Comparison of ENCODE assay signal across 8 cellular contexts in the genomic region with DNA sequence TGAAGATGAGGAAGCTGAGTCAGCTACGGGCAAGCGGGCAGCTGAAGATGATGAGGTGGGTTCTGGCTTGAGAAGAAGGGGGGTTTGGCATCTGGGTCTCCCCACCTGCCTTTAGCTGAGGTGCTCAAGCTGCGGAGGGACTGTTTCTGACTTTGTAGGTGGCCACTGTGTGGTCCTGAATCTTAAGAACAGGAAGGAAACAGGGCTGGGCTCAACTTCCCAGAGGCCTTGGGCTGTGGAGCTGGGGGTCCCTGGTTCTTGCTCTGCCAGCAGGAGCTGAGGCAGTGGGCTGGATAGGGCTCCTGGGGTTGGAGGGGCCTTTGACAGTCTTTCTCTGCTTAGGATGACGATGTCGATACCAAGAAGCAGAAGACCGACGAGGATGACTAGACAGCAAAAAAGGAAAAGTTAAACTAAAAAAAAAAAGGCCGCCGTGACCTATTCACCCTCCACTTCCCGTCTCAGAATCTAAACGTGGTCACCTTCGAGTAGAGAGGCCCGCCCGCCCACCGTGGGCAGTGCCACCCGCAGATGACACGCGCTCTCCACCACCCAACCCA. TPM values are rescaled to one million over a fixed set of nuclear protein-coding genes. Genes with fewer than 3 reads are reported as not detected.
DNase-seq lines count a peak whose midpoint lies in the region; ATAC-seq, FAIRE-seq and TF ChIP-seq lines count a peak whose summit lies in the region.
"Not testable (repeated sequence)": the region's sequence is repeated elsewhere in the genome, so short reads cannot be mapped to it uniquely, and the experiment has no call there.

No MANE protein-coding gene starts in this region.

- POLR2A ChIA-PET in CD8-positive, alpha-beta T cell (lab: Charles Lee) = interaction anchor here (1.2 to 4.6 kb wide), 6 partner anchors 13 to 99 kb away, joined by 4 to 29 read pairs (median 12); no protein-coding TSS in a partner anchor

- intact Hi-C loops in CD8-positive, alpha-beta T cell (cut with DNase I, micrococcal nuclease) = not testable (repeated sequence)

- H3K4me1 ChIP-seq in CD8-positive, alpha-beta T cell (ENCODE audit: insufficient read depth, low read length) = peaks cover 37% of the 10 kb centered on the region
- H3K4me1 ChIP-seq in Loucy (ENCODE audit: insufficient read depth, low read length, poor library complexity, severe bottlenecking) = peaks cover 24% of the 10 kb centered on the region
- peaks cover 16% of the 10 kb centered on the region for H3K4me1 ChIP-seq in keratinocyte (ENCODE audit: control insufficient read depth, extremely low read depth, insufficient read depth, low read length)

- H3F3A ChIP-seq in Loucy (ENCODE audit: low read depth) = peaks cover 28% of the 10 kb centered on the region

- not testable (repeated sequence) for FAIRE-seq in keratinocyte (lab: Jason Lieb, UNC)

- peak overlapping the region; percentile 100 for H3K4me2 ChIP-seq in Loucy (ENCODE audit: low read depth, low read length, poor library complexity, severe bottlenecking)
- H3K4me2 ChIP-seq in keratinocyte (ENCODE audit: control insufficient read depth, extremely low read depth, insufficient read depth, low read depth, low read length) = peak overlapping the region; percentile 74

- H3K27me3 Mint-ChIP-seq in CD8-positive, alpha-beta T cell (ENCODE audit: low read depth); stimulated activated naive CD8-positive, alpha-beta T cell treated with anti-CD3 and anti-CD28 coated beads, Interleukin-15, amount 100 ng/mL, for 72 hours: not testable (repeated sequence)

- not testable (repeated sequence) for ATAC-seq in CD8-positive, alpha-beta T cell; stimulated activated naive CD8-positive, alpha-beta T cell treated with anti-CD3 and anti-CD28 coated beads, Interleukin-15, amount 100 ng/mL, for 72 hours

- DNase-seq in CD8-positive, alpha-beta T cell = peak in 4 of 7 experiments; percentile 13 to 65 (median 37)
- peak; percentile 53 for DNase-seq in activated CD4-positive, CD25-positive, alpha-beta regulatory T cell treated with anti-CD3 and anti-CD28 coated beads, Interleukin-2, amount 50 U/mL, for 72 hours
- DNase-seq in activated naive CD4-positive, alpha-beta T cell treated with Interleukin-2 at 50 U/mL for 16 hours = peak; percentile 75
- DNase-seq in effector CD8-positive, alpha-beta T cell (lab: John Stamatoyannopoulos, UW) = peak; percentile 28
- DNase-seq in keratinocyte (ENCODE audit: low read depth, low spot score); retinal pigment epithelial cell (ENCODE audit: low read depth): not testable (repeated sequence)
- peak; percentile 56 to 66 for DNase-seq in stimulated activated naive CD8-positive, alpha-beta T cell treated with anti-CD3 and anti-CD28 coated beads, Interleukin-15, amount 100 ng/mL, for 72 hours

- peak overlapping the region; percentile 96 for H3K4me3 ChIP-seq in CD8-positive, alpha-beta T cell (ENCODE audit: low read depth, low read length)
- H3K4me3 ChIP-seq in Loucy (ENCODE audit: low read length, poor library complexity, severe bottlenecking) = peak overlapping the region; percentile 100
- H3K4me3 ChIP-seq in keratinocyte (ENCODE audit: control insufficient read depth in 2 of 3, extremely low read depth in 1 of 3, insufficient read depth in 2 of 3, low read depth in 1 of 3, low read length in 3 of 3) = not testable (repeated sequence)
- peak overlapping the region; percentile 83 for H3K4me3 ChIP-seq in retinal pigment epithelial cell (ENCODE audit: low read length)

- TF ChIP-seq CTCF in CD8-positive, alpha-beta T cell (IDR thresholded peaks at IDR 0.05); Loucy (conservative IDR thresholded peaks at IDR 0.05; ENCODE audit: low read length); keratinocyte (optimal IDR thresholded peaks at IDR 0.05 in 1 of 3, IDR thresholded peaks at IDR 0.05 in 1 of 3, conservative IDR thresholded peaks at IDR 0.05 in 1 of 3; ENCODE audit: extremely low read depth in 1 of 3, insufficient read depth in 2 of 3, low read length in 3 of 3); retinal pigment epithelial cell (conservative IDR thresholded peaks at IDR 0.05; ENCODE audit: low read depth, low read length): not testable (repeated sequence)

- H3K79me2 ChIP-seq in Loucy (ENCODE audit: insufficient read depth, low read length) (peaks cover 79% of the 10 kb centered on the region), keratinocyte (ENCODE audit: control insufficient read depth, insufficient read depth, low read length) (peaks cover 41% of the 10 kb centered on the region)

- H3K9me3 Mint-ChIP-seq in CD8-positive, alpha-beta T cell; stimulated activated naive CD8-positive, alpha-beta T cell treated with anti-CD3 and anti-CD28 coated beads, Interleukin-15, amount 100 ng/mL, for 72 hours: not testable (repeated sequence)

- H3K4me3 Mint-ChIP-seq in CD8-positive, alpha-beta T cell = peak overlapping the region; percentile 90
- peak overlapping the region; percentile 97 for H3K4me3 Mint-ChIP-seq in stimulated activated naive CD8-positive, alpha-beta T cell treated with anti-CD3 and anti-CD28 coated beads, Interleukin-15, amount 100 ng/mL, for 72 hours

- H3K9me1 ChIP-seq in keratinocyte (ENCODE audit: control insufficient read depth, extremely low read depth, insufficient read depth, low read length) = not testable (repeated sequence)

- H3K36me3 ChIP-seq in CD8-positive, alpha-beta T cell (ENCODE audit: insufficient read depth, low read length) = peaks cover 19% of the 10 kb centered on the region
- H3K36me3 ChIP-seq in Loucy (ENCODE audit: insufficient read depth, low read length) = peaks cover 59% of the 10 kb centered on the region
- peaks cover 9 to 15% of the 10 kb centered on the region in 2 experiments for H3K36me3 ChIP-seq in keratinocyte (ENCODE audit: control insufficient read depth in 2 of 2, extremely low read depth in 1 of 2, insufficient read depth in 2 of 2, low read length in 2 of 2)

- H3K27ac Mint-ChIP-seq in CD8-positive, alpha-beta T cell = peak overlapping the region; percentile 95
- peak overlapping the region; percentile 95 to 100 for H3K27ac Mint-ChIP-seq in stimulated activated naive CD8-positive, alpha-beta T cell treated with anti-CD3 and anti-CD28 coated beads, Interleukin-15, amount 100 ng/mL, for 72 hours

- H3K9me2 ChIP-seq in Loucy (replicated peaks; ENCODE audit: low read depth, low read length) = not testable (repeated sequence)

- H4K20me1 ChIP-seq in Loucy (ENCODE audit: insufficient read depth, low read length, poor library complexity, severe bottlenecking) = peaks cover 59% of the 10 kb centered on the region
- peaks cover 32% of the 10 kb centered on the region for H4K20me1 ChIP-seq in keratinocyte (ENCODE audit: control insufficient read depth, extremely low read depth, insufficient read depth, low read length)

- dilution Hi-C loops in keratinocyte (cut with MboI; ENCODE audit: extremely low pct_ligation_motif_present, low sequenced_read_pairs) = not testable (repeated sequence)

- not testable (repeated sequence) for H3K27me3 ChIP-seq in CD8-positive, alpha-beta T cell (ENCODE audit: insufficient read depth, low read length); keratinocyte (ENCODE audit: control insufficient read depth, extremely low read depth, insufficient read depth, low read length)
- H3K27me3 ChIP-seq in Loucy (ENCODE audit: insufficient read depth, low read length, poor library complexity, severe bottlenecking) = peaks cover 42% of the 10 kb centered on the region

- peaks cover 31% of the 10 kb centered on the region for H3K36me3 Mint-ChIP-seq in CD8-positive, alpha-beta T cell

- peaks cover 39% of the 10 kb centered on the region for H3K4me1 Mint-ChIP-seq in CD8-positive, alpha-beta T cell (ENCODE audit: low read depth)
- H3K4me1 Mint-ChIP-seq in stimulated activated naive CD8-positive, alpha-beta T cell treated with anti-CD3 and anti-CD28 coated beads, Interleukin-15, amount 100 ng/mL, for 72 hours = peaks cover 67% of the 10 kb centered on the region

- CTCF ChIA-PET in CD8-positive, alpha-beta T cell (lab: Charles Lee) = interaction anchor here (0.8 to 12.1 kb wide), 7 partner anchors 11 to 195 kb away, joined by 3 to 783 read pairs (median 70); no protein-coding TSS in a partner anchor

- H2AFZ ChIP-seq in Loucy (ENCODE audit: low read length); keratinocyte (ENCODE audit: control insufficient read depth, low read length): not testable (repeated sequence)

- H3K9me3 ChIP-seq in CD8-positive, alpha-beta T cell (ENCODE audit: low read length); Loucy (ENCODE audit: insufficient read depth, low read depth, low read length); keratinocyte (ENCODE audit: control insufficient read depth, low read depth, low read length): not testable (repeated sequence)

- H3K27ac ChIP-seq in CD8-positive, alpha-beta T cell (ENCODE audit: low read depth, low read length) = peak overlapping the region; percentile 42
- H3K27ac ChIP-seq in keratinocyte (ENCODE audit: control insufficient read depth, insufficient read depth, low read length) = peak overlapping the region; percentile 21

- peak overlapping the region; percentile 100 for H3K9ac ChIP-seq in Loucy (ENCODE audit: low read depth, low read length, poor library complexity, severe bottlenecking)
- H3K9ac ChIP-seq in keratinocyte (ENCODE audit: control insufficient read depth, extremely low read depth, insufficient read depth, low read length) = peak overlapping the region; percentile 92

RNA-seq across cellular contexts. Expression of gene PTMA, which starts 4.2 kb away (rescaled TPM):
- 1,000 to 10,000 TPM; 1,661 to 1,675 TPM for total RNA-seq in CD8-positive, alpha-beta T cell
- 200 to 691 TPM (median 598 TPM) in 3 replicates for polyA plus RNA-seq in keratinocyte
- polyA plus RNA-seq in keratinocyte (2011; ENCODE audit: low read depth) = 225 TPM
- polyA plus RNA-seq in keratinocyte (2011; cell fraction: cytosol; rRNA removed) = 365 and 669 TPM in 2 replicates
- 172 and 224 TPM in 2 replicates for polyA plus RNA-seq in keratinocyte (2011; cell fraction: nucleus; rRNA removed)
- 295 and 1,005 TPM in 2 replicates for polyA plus RNA-seq in keratinocyte (2012; ENCODE audit: low replicate concordance)
- polyA minus RNA-seq in keratinocyte = 30.7 to 59.6 TPM (median 58.6 TPM) in 3 replicates
- 399 TPM for polyA minus RNA-seq in keratinocyte (2011; cell fraction: cytosol; rRNA and poly(A)+ RNA removed)
- 57.3 and 58.8 TPM in 2 replicates for polyA minus RNA-seq in keratinocyte (2011; cell fraction: nucleus; rRNA and poly(A)+ RNA removed)
